Comparison of ENCODE assay signal across 22 cellular contexts in genomic region chr10:3196482-3196881, GRCh38.
"Had no signal": no experiment of that assay in that cellular context is flagged by ENCODE, and none has a peak within 500 bp of the region (broad histone marks: within the 10 kb centered on the region; RNA-seq: fewer than 3 reads in every experiment).

No MANE protein-coding gene starts in this region.

- H3K27ac ChIP-seq: esophagus squamous epithelium, lower lobe of right lung, prostate gland, suprapubic skin had no signal

- DNase-seq: activated CD4-positive, alpha-beta memory T cell treated with anti-CD3 and anti-CD28 coated beads, Interleukin-2, amount 10 ng/mL, durations not matched to agents 7 days and 5 days; activated CD4-positive, alpha-beta T cell treated with anti-CD3 and anti-CD28 coated beads for 48 hours; activated CD4-positive, CD25-positive, alpha-beta regulatory T cell; activated naive CD4-positive, alpha-beta T cell treated with anti-CD3 and anti-CD28 coated beads for 36 hours; activated T-cell treated with anti-CD3 and anti-CD28 coated beads, Interleukin-2, amount 50 U/mL, for 24 hours; cerebellar nuclear complex; effector CD8-positive, alpha-beta T cell; esophagus squamous epithelium; foreskin fibroblast; left cardiac atrium; lower lobe of right lung; occipital lobe; right cardiac atrium; stimulated activated CD4-positive, alpha-beta T cell treated with anti-CD3 and anti-CD28 coated beads, Interleukin-15, amount 100 ng/mL, for 24 hours; stimulated activated CD4-positive, alpha-beta T cell treated with anti-CD3 and anti-CD28 coated beads, Interleukin-2, amount 100 ng/mL, for 48 hours; stimulated activated naive CD8-positive, alpha-beta T cell treated with anti-CD3 and anti-CD28 coated beads, Interleukin-15, amount 100 ng/mL, for 72 hours; T1000; transverse colon had no signal

- H3K9me3 ChIP-seq: esophagus squamous epithelium, lower lobe of right lung, prostate gland, suprapubic skin, transverse colon had no signal

- H3K36me3 ChIP-seq: esophagus squamous epithelium, lower lobe of right lung, prostate gland, suprapubic skin, transverse colon had no signal

- H3K36me3 Mint-ChIP-seq: natural killer cell treated with Interleukin-12 subunit alpha and Interleukin-12 subunit beta and Interleukin-15 and Interleukin-18, amount 100 ng/mL, for 72 hours had no signal

- H3K4me3 Mint-ChIP-seq: activated CD4-positive, alpha-beta memory T cell treated with anti-CD3 and anti-CD28 coated beads, Interleukin-2, amount 10 ng/mL, durations not matched to agents 7 days and 5 days; activated naive CD4-positive, alpha-beta T cell treated with anti-CD3 and anti-CD28 coated beads for 36 hours; activated T-cell treated with anti-CD3 and anti-CD28 coated beads, Interleukin-2, amount 50 U/mL, for 24 hours; dendritic cell treated with granulocyte-macrophage colony-stimulating factor and Interleukin-4, amounts not matched to agents 40 ng/mL and 50 ng/mL, for 4 days; natural killer cell treated with Interleukin-12 subunit alpha and Interleukin-12 subunit beta and Interleukin-15 and Interleukin-18, amount 100 ng/mL, for 72 hours had no signal

- ATAC-seq: natural killer cell treated with Interleukin-12 subunit alpha and Interleukin-12 subunit beta and Interleukin-15 and Interleukin-18, amount 100 ng/mL, for 72 hours; stimulated activated naive CD8-positive, alpha-beta T cell treated with anti-CD3 and anti-CD28 coated beads, Interleukin-15, amount 100 ng/mL, for 72 hours had no signal

- H3K4me3 ChIP-seq: prostate gland had no signal

- H3K4me1 ChIP-seq: prostate gland had no signal

- H3K27me3 ChIP-seq: suprapubic skin had no signal

- H3K27ac Mint-ChIP-seq: activated CD4-positive, alpha-beta memory T cell treated with anti-CD3 and anti-CD28 coated beads, Interleukin-2, amount 10 ng/mL, durations not matched to agents 7 days and 5 days; activated naive CD4-positive, alpha-beta T cell treated with anti-CD3 and anti-CD28 coated beads for 36 hours; activated T-cell treated with anti-CD3 and anti-CD28 coated beads, Interleukin-2, amount 50 U/mL, for 24 hours; dendritic cell treated with granulocyte-macrophage colony-stimulating factor and Interleukin-4, amounts not matched to agents 40 ng/mL and 50 ng/mL, for 4 days; natural killer cell treated with Interleukin-12 subunit alpha and Interleukin-12 subunit beta and Interleukin-15 and Interleukin-18, amount 100 ng/mL, for 72 hours had no signal

- H3K9me3 Mint-ChIP-seq: activated CD4-positive, alpha-beta memory T cell treated with anti-CD3 and anti-CD28 coated beads, Interleukin-2, amount 10 ng/mL, durations not matched to agents 7 days and 5 days; activated naive CD4-positive, alpha-beta T cell treated with anti-CD3 and anti-CD28 coated beads for 36 hours; activated T-cell treated with anti-CD3 and anti-CD28 coated beads, Interleukin-2, amount 50 U/mL, for 24 hours; dendritic cell treated with granulocyte-macrophage colony-stimulating factor and Interleukin-4, amounts not matched to agents 40 ng/mL and 50 ng/mL, for 4 days; natural killer cell treated with Interleukin-12 subunit alpha and Interleukin-12 subunit beta and Interleukin-15 and Interleukin-18, amount 100 ng/mL, for 72 hours; stimulated activated naive CD8-positive, alpha-beta T cell treated with anti-CD3 and anti-CD28 coated beads, Interleukin-15, amount 100 ng/mL, for 72 hours had no signal
